9 cellular contexts compared by ENCODE assay signal in genomic region chr19:45577111-45577905, GRCh38. TPM values are rescaled to one million over a fixed set of nuclear protein-coding genes. Genes with fewer than 3 reads are reported as not detected.
A peak's percentile ranks its signal among the peaks of the same experiment; 100 is the strongest.
DNase-seq lines count a peak whose midpoint lies in the region; TF ChIP-seq lines count a peak whose summit lies in the region.
"Had no signal": no experiment of that assay in that cellular context is flagged by ENCODE, and none has a peak within 500 bp of the region (broad histone marks: within the 10 kb centered on the region; RNA-seq: fewer than 3 reads in every experiment).

No MANE protein-coding gene starts in this region.

- no peaks in the 10 kb centered on the region for H3K36me3 ChIP-seq in SJCRH30

- H3K4me3 ChIP-seq in astrocyte of the spinal cord (ENCODE audit: low read depth, low read length) = no peak overlapping the region
- no peak overlapping the region for H3K4me3 ChIP-seq in SJCRH30

- in situ Hi-C loops in astrocyte of the spinal cord (cut with HindIII; ENCODE audit: low sequenced_read_pairs) = no loop called here

- no peak overlapping the region for H3K27ac ChIP-seq in SJCRH30

- no peak for TF ChIP-seq CTCF in astrocyte of the spinal cord (IDR thresholded peaks at IDR 0.05; ENCODE audit: low read depth, low read length)

- H3K27me3 ChIP-seq in SJCRH30 = no peaks in the 10 kb centered on the region

- peak; percentile 81 for DNase-seq in HS-27A (ENCODE audit: low read depth)
- peak; percentile 90 for DNase-seq in astrocyte of the spinal cord (ENCODE audit: low read depth, low spot score)
- DNase-seq in iris pigment epithelial cell (ENCODE audit: low read depth) = peak; percentile 97
- DNase-seq in stromal cell of bone marrow (ENCODE audit: low read depth) = peak; percentile 73
- no peak for DNase-seq in COR-L47 (lab: John Stamatoyannopoulos, UW)
- no peak for DNase-seq in T-helper 1 cell
- no peak for DNase-seq in SJCRH30
- no peak for DNase-seq in NCI-H1694 (lab: John Stamatoyannopoulos, UW)
- DNase-seq: activated naive CD4-positive, alpha-beta T cell treated with Interleukin-2 at 50 U/mL for 16 hours had no signal

- no peaks in the 10 kb centered on the region for H3K4me1 ChIP-seq in SJCRH30

- H3K9me3 ChIP-seq in SJCRH30 (replicated peaks) = no peaks in the 10 kb centered on the region

RNA-seq across cellular contexts. Expression of gene OPA3, which starts 7.3 kb away (rescaled TPM):
- total RNA-seq in SJCRH30 (2014; rRNA removed; shearing (Covaris generic)) = 8.6 and 9.9 TPM in 2 replicates

RNA-seq across cellular contexts. Expression of gene GPR4, which starts 24.7 kb away (rescaled TPM):
- total RNA-seq in SJCRH30 (2014; rRNA removed; shearing (Covaris generic)) = 0.14 and 0.18 TPM in 2 replicates

Comparison
In these comparisons a context has a peak if more than half of its experiments do, and no peak if none do; other contexts are left out.
1. DNase-seq: peak in HS-27A (single experiment), astrocyte of the spinal cord (single experiment), iris pigment epithelial cell (single experiment) and stromal cell of bone marrow (single experiment); none in COR-L47 (single experiment), T-helper 1 cell (0 of 5), SJCRH30 (0 of 2) and NCI-H1694 (single experiment).